In the genomic region with DNA sequence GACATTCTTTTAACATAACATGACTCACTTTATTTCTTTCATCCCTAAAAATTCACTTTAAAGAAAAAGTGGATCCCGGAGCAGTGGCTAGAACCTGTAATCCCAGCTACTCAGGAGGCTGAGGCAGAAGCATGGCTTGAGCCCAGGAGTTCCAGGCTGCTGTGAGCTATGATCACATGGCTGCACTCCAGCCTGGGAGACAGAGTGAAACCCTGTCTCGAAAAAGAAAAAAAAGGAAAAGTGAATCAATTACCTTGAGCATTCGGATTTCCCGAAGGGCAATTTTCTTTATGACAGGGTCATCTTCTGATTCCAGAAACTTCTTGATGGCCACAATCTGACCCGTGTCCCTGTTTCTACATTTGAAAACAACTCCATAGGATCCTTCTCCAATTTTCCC, we compare ENCODE assay signal across 9 cellular contexts. TPM values are rescaled to one million over a fixed set of nuclear protein-coding genes. Genes with fewer than 3 reads are reported as not detected.
DNase-seq lines count a peak whose midpoint lies in the region; ATAC-seq and TF ChIP-seq lines count a peak whose summit lies in the region.
"Had no signal": no experiment of that assay in that cellular context is flagged by ENCODE, and none has a peak within 500 bp of the region (broad histone marks: within the 10 kb centered on the region; RNA-seq: fewer than 3 reads in every experiment).

No MANE protein-coding gene starts in this region.

- peak overlapping the region; percentile 88 for H3K4me3 ChIP-seq in adipocyte (ENCODE audit: low read length)
- peak overlapping the region; percentile 50 to 75 for H3K4me3 ChIP-seq in left lung
- peak overlapping the region; percentile 65 to 71 for H3K4me3 ChIP-seq in tibial artery

- TF ChIP-seq CTCF in left lung (IDR thresholded peaks at IDR 0.05) (no peak), tibial artery (IDR thresholded peaks at IDR 0.05) (no peak)

- intact Hi-C loops in left lung (cut with DNase I): no loop called here
- intact Hi-C loops in tibial artery (cut with DNase I; ENCODE audit: low total_unique reads): loop anchor here (10.0 kb wide), 1 partner anchor 61 kb away; no protein-coding TSS in a partner anchor

- H3K27me3 ChIP-seq in adipocyte (replicated peaks; ENCODE audit: control insufficient read depth, insufficient read depth, low read length) (no peaks in the 10 kb centered on the region), left lung (peaks cover 0 to 6% of the 10 kb centered on the region in 2 donors), tibial artery (no peaks in the 10 kb centered on the region)

- no peaks in the 10 kb centered on the region for H3K36me3 ChIP-seq in adipocyte (ENCODE audit: control insufficient read depth, insufficient read depth, low read length, severe bottlenecking)
- H3K36me3 ChIP-seq in left lung: no peaks in the 10 kb centered on the region
- H3K36me3 ChIP-seq in tibial artery: no peaks in the 10 kb centered on the region

- ATAC-seq in left lung (peak; percentile 27), HG02884 (IDR thresholded peaks at IDR 0.05; ENCODE audit: unreplicated experiment) (no peak)

- H3K4me1 ChIP-seq in adipocyte (ENCODE audit: control insufficient read depth, insufficient read depth, low read length): peaks cover 23% of the 10 kb centered on the region
- H3K4me1 ChIP-seq in left lung: peaks cover 0 to 30% of the 10 kb centered on the region in 2 donors
- H3K4me1 ChIP-seq in tibial artery: peaks cover 0 to 38% (median 25%) of the 10 kb centered on the region in 4 donors

- peak; percentile 24 for DNase-seq in activated CD8-positive, alpha-beta memory T cell treated with anti-CD3 and anti-CD28 coated beads for 24 hours
- no peak for DNase-seq in activated CD8-positive, alpha-beta memory T cell treated with anti-CD3 and anti-CD28 coated beads, Interleukin-2, amount 50 U/mL, for 48 hours
- DNase-seq in adipocyte (ENCODE audit: low read depth) (no peak), left lung (no peak), tibial artery (peak in 1 of 2 donors; percentile 56), NCI-H1436 treated with DMSO at 0.1 percent for 48 hours (lab: John Stamatoyannopoulos, UW) (no peak), A172 (ENCODE audit: low spot score) (no peak)
- DNase-seq: MM.1S had no signal

- H3K9me3 ChIP-seq in adipocyte (ENCODE audit: control insufficient read depth, low read length): no peaks in the 10 kb centered on the region
- H3K9me3 ChIP-seq in left lung: no peaks in the 10 kb centered on the region
- H3K9me3 ChIP-seq in tibial artery: no peaks in the 10 kb centered on the region

- peak overlapping the region; percentile 81 to 84 for H3K27ac ChIP-seq in left lung
- peak overlapping the region; percentile 75 to 89 for H3K27ac ChIP-seq in tibial artery

- H3K9ac ChIP-seq in adipocyte (ENCODE audit: low read length): peak overlapping the region; percentile 81

RNA-seq across cellular contexts. Expression of a gene that starts 1.2 kb away (rescaled TPM):
- 10 to 100 TPM; 19.3 to 22.2 TPM for total RNA-seq in left lung
- total RNA-seq in A172 (2014; rRNA removed; shearing (Covaris generic)): 0.07 and 0.24 TPM in 2 replicates

Comparison
In these comparisons a context has a peak if more than half of its experiments do, and no peak if none do; other contexts are left out.
1. RNA of a gene that starts 1.2 kb away (total RNA-seq): 19.3 to 22.2 TPM in left lung; 0.07 to 0.24 TPM in A172; every median in the first group is over 10 times any median in the second.
2. Peak in every context shown above with its lines, with median percentiles within 50 percentile points of each other: H3K4me3 ChIP-seq.